18 cellular contexts compared by ENCODE assay signal in genomic region chr15:85609492-85609891, GRCh38.
"Had no signal": no experiment of that assay in that cellular context is flagged by ENCODE, and none has a peak within 500 bp of the region (broad histone marks: within the 10 kb centered on the region; RNA-seq: fewer than 3 reads in every experiment).

No MANE protein-coding gene starts in this region.

- ATAC-seq: activated CD4-positive, alpha-beta T cell treated with anti-CD3 and anti-CD28 coated beads for 36 hours; activated T-cell treated with anti-CD3 and anti-CD28 coated beads, Interleukin-2, amount 50 U/mL, for 4 hours; left lung; naive thymus-derived CD8-positive, alpha-beta T cell had no signal

- H3K27me3 ChIP-seq: esophagus squamous epithelium, left lung, transverse colon had no signal

- DNase-seq: activated B cell treated with CpG ODN at 0.5 μM for 24 hours; activated CD4-positive, alpha-beta T cell treated with anti-CD3 and anti-CD28 coated beads for 36 hours; activated CD4-positive, alpha-beta T cell treated with anti-CD3 and anti-CD28 coated beads, Interleukin-2, amount 50 U/mL, for 4 hours; activated CD8-positive, alpha-beta memory T cell treated with anti-CD3 and anti-CD28 coated beads for 24 hours; activated CD8-positive, alpha-beta memory T cell treated with anti-CD3 and anti-CD28 coated beads, Interleukin-2, amount 50 U/mL, for 4 hours; activated naive CD4-positive, alpha-beta T cell treated with Interleukin-2 at 50 U/mL for 16 hours; activated naive CD8-positive, alpha-beta T cell treated with anti-CD3 and anti-CD28 coated beads for 36 hours; activated T-cell treated with anti-CD3 and anti-CD28 coated beads, Interleukin-2, amount 50 U/mL, for 4 hours; cerebellar nuclear complex; esophagus squamous epithelium; immature natural killer cell; left lung; naive thymus-derived CD8-positive, alpha-beta T cell; retina; stimulated activated CD4-positive, alpha-beta T cell treated with anti-CD3 and anti-CD28 coated beads, Interleukin-1b, Interleukin-23, amount 100 ng/mL, for 48 hours; T-helper 1 cell; transverse colon had no signal

- H3K4me3 ChIP-seq: coronary artery, esophagus squamous epithelium, left lung, transverse colon had no signal

- H3K9me3 ChIP-seq: esophagus squamous epithelium, left lung, transverse colon had no signal

- H3K27ac ChIP-seq: transverse colon had no signal

- H3K36me3 ChIP-seq: transverse colon had no signal
